In the genomic region with DNA sequence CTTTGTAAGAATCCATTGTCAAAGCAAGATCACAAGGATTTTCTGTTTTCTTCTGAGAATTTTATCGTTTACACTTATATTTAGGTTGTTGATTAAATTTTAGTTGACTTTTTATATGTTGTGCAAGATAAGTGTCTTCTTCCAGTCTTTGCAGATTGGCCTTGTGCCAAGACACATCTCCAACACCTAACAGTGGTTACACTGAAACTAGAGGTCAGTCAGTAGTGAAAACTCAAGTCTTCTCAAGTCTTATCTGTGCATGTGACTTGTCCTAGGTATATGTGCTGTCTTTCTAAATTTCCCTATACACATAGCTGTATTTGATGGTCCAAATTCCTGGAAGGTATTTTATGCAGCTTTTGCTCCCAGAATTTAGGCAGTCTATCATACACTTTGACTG, we compare ENCODE assay signal across 19 cellular contexts.
"Had no signal": no experiment of that assay in that cellular context is flagged by ENCODE, and none has a peak within 500 bp of the region (broad histone marks: within the 10 kb centered on the region; RNA-seq: fewer than 3 reads in every experiment).

No MANE protein-coding gene starts in this region.

- H3K9ac ChIP-seq: SK-N-SH had no signal

- FAIRE-seq: HTR-8/SVneo, RCC 7860 had no signal

- H3K9me3 ChIP-seq: SK-N-SH had no signal

- ATAC-seq: T-cell had no signal

- DNase-seq: KBM-7, NCI-H1092 treated with DMSO at 0.1 percent for 48 hours, NCI-H1436, NCI-H187, NCI-H2029, NCI-H2081 treated with DMSO at 0.1 percent for 48 hours, NCI-H2171, NCI-H345, NCI-H524, NCI-H526 treated with DMSO at 0.1 percent for 48 hours, NCI-H748 treated with DMSO at 0.1 percent for 48 hours, RPMI8226, SHP77, SK-N-SH, SW 1271, T-cell had no signal

- H3K27ac ChIP-seq: HL-60 had no signal

- H3K4me2 ChIP-seq: SK-N-SH had no signal
